ENCODE assay signal across 1 cellular context in genomic region chr2:154240316-154240715, GRCh38.
TF ChIP-seq lines count a peak whose summit lies in the region.

No MANE protein-coding gene starts in this region.

TF ChIP-seq in GM23338, 12 proteins besides CTCF, POLR2A, EP300 and RAD21:
- no peak for TF ChIP-seq ZNF462 (CRISPR knock-in tag; IDR thresholded peaks at IDR 0.05)
- no peak for TF ChIP-seq STAT1 (IDR thresholded peaks at IDR 0.05; ENCODE audit: unreplicated experiment)
- TF ChIP-seq EZH2phosphoT487 (IDR thresholded peaks at IDR 0.05; ENCODE audit: unreplicated experiment) = no peak
- no peak for TF ChIP-seq CREB1 (CRISPR knock-in tag; IDR thresholded peaks at IDR 0.05; ENCODE audit: low read depth)
- no peak for TF ChIP-seq ZNF114 (CRISPR knock-in tag; IDR thresholded peaks at IDR 0.05)
- TF ChIP-seq NANOG (IDR thresholded peaks at IDR 0.05; ENCODE audit: borderline replicate concordance) = no peak
- TF ChIP-seq REST (IDR thresholded peaks at IDR 0.05; ENCODE audit: unreplicated experiment) = no peak
- no peak for TF ChIP-seq POLR2AphosphoS5 (IDR thresholded peaks at IDR 0.05; ENCODE audit: low read depth)
- no peak for TF ChIP-seq EZH2 (IDR thresholded peaks at IDR 0.05; ENCODE audit: low read depth, unreplicated experiment)
- TF ChIP-seq ZNF331 (CRISPR knock-in tag; IDR thresholded peaks at IDR 0.05; ENCODE audit: low read depth) = no peak
- TF ChIP-seq ETS1 (IDR thresholded peaks at IDR 0.05) = no peak
- TF ChIP-seq JUNB (IDR thresholded peaks at IDR 0.05; ENCODE audit: unreplicated experiment) = no peak
